Comparison of ENCODE assay signal across 38 cellular contexts in the genomic region with DNA sequence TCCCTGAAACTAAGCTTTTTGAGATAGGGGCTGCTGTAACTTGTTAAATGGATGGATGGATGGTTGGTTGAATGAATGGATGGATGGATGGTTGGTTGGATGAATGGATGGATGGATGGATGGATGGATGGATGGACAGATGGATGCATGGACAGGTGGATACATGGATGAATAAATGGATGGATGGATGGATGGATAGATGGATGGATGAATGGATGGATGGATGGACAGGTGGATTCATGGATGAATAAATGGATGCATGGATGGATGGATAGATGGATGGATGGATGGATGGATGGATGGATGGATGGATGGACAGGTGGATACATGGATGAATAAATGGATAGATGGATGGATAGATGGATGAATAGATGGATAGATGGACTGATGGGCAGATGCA. TPM values are rescaled to one million over a fixed set of nuclear protein-coding genes. Genes with fewer than 3 reads are reported as not detected.
"Had no signal": no experiment of that assay in that cellular context is flagged by ENCODE, and none has a peak within 500 bp of the region (broad histone marks: within the 10 kb centered on the region; RNA-seq: fewer than 3 reads in every experiment).

No MANE protein-coding gene starts in this region.

- H3K27me3 Mint-ChIP-seq: activated naive CD4-positive, alpha-beta T cell treated with anti-CD3 and anti-CD28 coated beads, Interleukin-2, amount 50 U/mL, for 24 hours; activated naive CD8-positive, alpha-beta T cell; activated naive CD8-positive, alpha-beta T cell treated with anti-CD3 and anti-CD28 coated beads, Interleukin-2, amount 50 U/mL, for 24 hours had no signal

- H3K4me1 ChIP-seq: ascending aorta had no signal

- H3K27ac Mint-ChIP-seq: activated CD4-positive, alpha-beta memory T cell treated with anti-CD3 and anti-CD28 coated beads, Interleukin-2, amount 10 ng/mL, durations not matched to agents 7 days and 5 days; activated CD4-positive, alpha-beta T cell treated with anti-CD3 and anti-CD28 coated beads for 36 hours; activated CD4-positive, alpha-beta T cell treated with anti-CD3 and anti-CD28 coated beads, Interleukin-2, amount 10 ng/mL, durations not matched to agents 7 days and 5 days; activated CD8-positive, alpha-beta memory T cell treated with anti-CD3 and anti-CD28 coated beads, Interleukin-2, amount 10 ng/mL, durations not matched to agents 7 days and 5 days; activated CD8-positive, alpha-beta T cell treated with anti-CD3 and anti-CD28 coated beads, Interleukin-2, amount 10 ng/mL, durations not matched to agents 7 days and 5 days; activated naive CD4-positive, alpha-beta T cell treated with anti-CD3 and anti-CD28 coated beads, Interleukin-2, amount 10 ng/mL, durations not matched to agents 7 days and 5 days; activated naive CD4-positive, alpha-beta T cell treated with anti-CD3 and anti-CD28 coated beads, Interleukin-2, amount 50 U/mL, for 24 hours; activated naive CD8-positive, alpha-beta T cell; activated naive CD8-positive, alpha-beta T cell treated with anti-CD3 and anti-CD28 coated beads, Interleukin-2, amount 10 ng/mL, durations not matched to agents 7 days and 5 days; activated naive CD8-positive, alpha-beta T cell treated with anti-CD3 and anti-CD28 coated beads, Interleukin-2, amount 50 U/mL, for 24 hours; activated T-cell treated with anti-CD3 and anti-CD28 coated beads, Interleukin-2, amount 50 U/mL, for 24 hours; activated T-helper 2 cell treated with anti-CD3 and anti-CD28 coated beads, Interferon-gamma antibody, Interleukin-2, Interleukin-4, amounts not matched to agents 10 μg/mL and 5 μg/mL and 100 μg/mL, durations not matched to agents 14 hours and 24 hours and 36 hours; brain; T-helper 17 cell; WTC11 had no signal

- H3K36me3 Mint-ChIP-seq: activated CD8-positive, alpha-beta memory T cell treated with anti-CD3 and anti-CD28 coated beads, Interleukin-2, amount 10 ng/mL, durations not matched to agents 7 days and 5 days; activated naive CD4-positive, alpha-beta T cell treated with anti-CD3 and anti-CD28 coated beads, Interleukin-2, amount 10 ng/mL, durations not matched to agents 7 days and 5 days; activated naive CD4-positive, alpha-beta T cell treated with anti-CD3 and anti-CD28 coated beads, Interleukin-2, amount 50 U/mL, for 24 hours; activated naive CD8-positive, alpha-beta T cell; activated naive CD8-positive, alpha-beta T cell treated with anti-CD3 and anti-CD28 coated beads, Interleukin-2, amount 10 ng/mL, durations not matched to agents 7 days and 5 days; brain; WTC11 had no signal

- H3K4me1 Mint-ChIP-seq: activated CD4-positive, alpha-beta memory T cell treated with anti-CD3 and anti-CD28 coated beads, Interleukin-2, amount 10 ng/mL, durations not matched to agents 7 days and 5 days; activated CD4-positive, alpha-beta T cell treated with anti-CD3 and anti-CD28 coated beads for 36 hours; activated CD4-positive, alpha-beta T cell treated with anti-CD3 and anti-CD28 coated beads, Interleukin-2, amount 10 ng/mL, durations not matched to agents 7 days and 5 days; activated CD8-positive, alpha-beta memory T cell treated with anti-CD3 and anti-CD28 coated beads, Interleukin-2, amount 10 ng/mL, durations not matched to agents 7 days and 5 days; activated naive CD4-positive, alpha-beta T cell treated with anti-CD3 and anti-CD28 coated beads, Interleukin-2, amount 10 ng/mL, durations not matched to agents 7 days and 5 days; activated naive CD4-positive, alpha-beta T cell treated with anti-CD3 and anti-CD28 coated beads, Interleukin-2, amount 50 U/mL, for 24 hours; activated naive CD8-positive, alpha-beta T cell treated with anti-CD3 and anti-CD28 coated beads, Interleukin-2, amount 10 ng/mL, durations not matched to agents 7 days and 5 days; activated naive CD8-positive, alpha-beta T cell treated with anti-CD3 and anti-CD28 coated beads, Interleukin-2, amount 50 U/mL, for 24 hours; brain; central memory CD8-positive, alpha-beta T cell had no signal

- H3K27me3 ChIP-seq: ascending aorta, cardiac muscle cell had no signal

- H3K9me3 ChIP-seq: ascending aorta had no signal

- H3K27ac ChIP-seq: ascending aorta, cardiac muscle cell, WERI-Rb-1 had no signal

- ATAC-seq: activated CD4-positive, alpha-beta T cell treated with anti-CD3 and anti-CD28 coated beads for 36 hours; activated CD4-positive, CD25-positive, alpha-beta regulatory T cell treated with anti-CD3 and anti-CD28 coated beads, Interleukin-2, amount 50 U/mL, for 24 hours; activated CD8-positive, alpha-beta memory T cell treated with anti-CD3 and anti-CD28 coated beads, Interleukin-2, amount 10 ng/mL, durations not matched to agents 7 days and 5 days; activated CD8-positive, alpha-beta T cell treated with anti-CD3 and anti-CD28 coated beads, Interleukin-2, amount 10 ng/mL, durations not matched to agents 7 days and 5 days; activated naive CD8-positive, alpha-beta T cell treated with anti-CD3 and anti-CD28 coated beads, Interleukin-2, amount 50 U/mL, for 24 hours; T-helper 17 cell; WTC11 had no signal

- FAIRE-seq: bronchial epithelial cell had no signal

- H3K36me3 ChIP-seq: ascending aorta, cardiac muscle cell, WERI-Rb-1 had no signal

- H3K4me3 ChIP-seq: ascending aorta, cardiac muscle cell had no signal

- H3K9me3 Mint-ChIP-seq: activated CD4-positive, alpha-beta memory T cell treated with anti-CD3 and anti-CD28 coated beads, Interleukin-2, amount 10 ng/mL, durations not matched to agents 7 days and 5 days; activated CD4-positive, alpha-beta T cell treated with anti-CD3 and anti-CD28 coated beads, Interleukin-2, amount 10 ng/mL, durations not matched to agents 7 days and 5 days; activated naive CD4-positive, alpha-beta T cell treated with anti-CD3 and anti-CD28 coated beads, Interleukin-2, amount 10 ng/mL, durations not matched to agents 7 days and 5 days; activated naive CD4-positive, alpha-beta T cell treated with anti-CD3 and anti-CD28 coated beads, Interleukin-2, amount 50 U/mL, for 24 hours; activated naive CD8-positive, alpha-beta T cell treated with anti-CD3 and anti-CD28 coated beads, Interleukin-2, amount 10 ng/mL, durations not matched to agents 7 days and 5 days; activated naive CD8-positive, alpha-beta T cell treated with anti-CD3 and anti-CD28 coated beads, Interleukin-2, amount 50 U/mL, for 24 hours; activated T-cell treated with anti-CD3 and anti-CD28 coated beads, Interleukin-2, amount 50 U/mL, for 24 hours; activated T-helper 2 cell treated with anti-CD3 and anti-CD28 coated beads, Interferon-gamma antibody, Interleukin-2, Interleukin-4, amounts not matched to agents 10 μg/mL and 5 μg/mL and 100 μg/mL, durations not matched to agents 14 hours and 24 hours and 36 hours; central memory CD8-positive, alpha-beta T cell; WTC11 had no signal

- H3K4me3 Mint-ChIP-seq: activated CD4-positive, alpha-beta memory T cell treated with anti-CD3 and anti-CD28 coated beads, Interleukin-2, amount 10 ng/mL, durations not matched to agents 7 days and 5 days; activated CD4-positive, alpha-beta T cell treated with anti-CD3 and anti-CD28 coated beads for 36 hours; activated CD4-positive, alpha-beta T cell treated with anti-CD3 and anti-CD28 coated beads, Interleukin-2, amount 10 ng/mL, durations not matched to agents 7 days and 5 days; activated CD8-positive, alpha-beta memory T cell treated with anti-CD3 and anti-CD28 coated beads, Interleukin-2, amount 10 ng/mL, durations not matched to agents 7 days and 5 days; activated CD8-positive, alpha-beta T cell treated with anti-CD3 and anti-CD28 coated beads, Interleukin-2, amount 10 ng/mL, durations not matched to agents 7 days and 5 days; activated naive CD4-positive, alpha-beta T cell treated with anti-CD3 and anti-CD28 coated beads, Interleukin-2, amount 10 ng/mL, durations not matched to agents 7 days and 5 days; activated naive CD4-positive, alpha-beta T cell treated with anti-CD3 and anti-CD28 coated beads, Interleukin-2, amount 50 U/mL, for 24 hours; activated naive CD8-positive, alpha-beta T cell; activated naive CD8-positive, alpha-beta T cell treated with anti-CD3 and anti-CD28 coated beads, Interleukin-2, amount 10 ng/mL, durations not matched to agents 7 days and 5 days; activated naive CD8-positive, alpha-beta T cell treated with anti-CD3 and anti-CD28 coated beads, Interleukin-2, amount 50 U/mL, for 24 hours; activated T-cell treated with anti-CD3 and anti-CD28 coated beads, Interleukin-2, amount 50 U/mL, for 24 hours; central memory CD8-positive, alpha-beta T cell; T-helper 17 cell; WTC11 had no signal

- DNase-seq: activated CD4-positive, alpha-beta memory T cell treated with anti-CD3 and anti-CD28 coated beads, Interleukin-2, amount 10 ng/mL, durations not matched to agents 7 days and 5 days; activated CD4-positive, alpha-beta T cell treated with anti-CD3 and anti-CD28 coated beads for 1 hour; activated CD4-positive, alpha-beta T cell treated with anti-CD3 and anti-CD28 coated beads for 36 hours; activated CD4-positive, alpha-beta T cell treated with anti-CD3 and anti-CD28 coated beads for 48 hours; activated CD4-positive, alpha-beta T cell treated with anti-CD3 and anti-CD28 coated beads, Interleukin-2, amount 10 ng/mL, durations not matched to agents 7 days and 5 days; activated CD4-positive, alpha-beta T cell treated with anti-CD3 and anti-CD28 coated beads, Interleukin-2, amount 50 U/mL, for 48 hours; activated CD4-positive, CD25-positive, alpha-beta regulatory T cell; activated CD8-positive, alpha-beta memory T cell treated with anti-CD3 and anti-CD28 coated beads for 24 hours; activated CD8-positive, alpha-beta memory T cell treated with anti-CD3 and anti-CD28 coated beads, Interleukin-2, amount 10 ng/mL, durations not matched to agents 7 days and 5 days; activated CD8-positive, alpha-beta memory T cell treated with anti-CD3 and anti-CD28 coated beads, Interleukin-2, amount 50 U/mL, for 48 hours; activated CD8-positive, alpha-beta T cell treated with anti-CD3 and anti-CD28 coated beads, Interleukin-2, amount 10 ng/mL, durations not matched to agents 7 days and 5 days; activated effector memory CD4-positive, alpha-beta T cell treated with Interleukin-2 at 50 U/mL for 16 hours; activated gamma-delta T cell; activated naive CD4-positive, alpha-beta T cell treated with anti-CD3 and anti-CD28 coated beads, Interleukin-2, amount 10 ng/mL, durations not matched to agents 7 days and 5 days; activated naive CD4-positive, alpha-beta T cell treated with Interleukin-2 at 50 U/mL for 16 hours; activated naive CD8-positive, alpha-beta T cell treated with anti-CD3 and anti-CD28 coated beads, Interleukin-2, amount 10 ng/mL, durations not matched to agents 7 days and 5 days; activated naive CD8-positive, alpha-beta T cell treated with anti-CD3 and anti-CD28 coated beads, Interleukin-2, amount 50 U/mL, for 24 hours; activated T-cell treated with anti-CD3 and anti-CD28 coated beads, Interleukin-2, amount 50 U/mL, for 24 hours; activated T-cell treated with anti-CD3 and anti-CD28 coated beads, Interleukin-2, amount 50 U/mL, for 48 hours; amygdala; anterior cingulate cortex; caudate nucleus; T-helper 17 cell; T1000; WERI-Rb-1 had no signal

RNA-seq across cellular contexts. Expression of a gene that starts 26.9 kb away (rescaled TPM):
- total RNA-seq: activated CD4-positive, alpha-beta memory T cell treated with anti-CD3 and anti-CD28 coated beads, Interleukin-2, amount 10 ng/mL, durations not matched to agents 7 days and 5 days; activated CD4-positive, alpha-beta T cell treated with anti-CD3 and anti-CD28 coated beads for 36 hours; activated CD4-positive, alpha-beta T cell treated with anti-CD3 and anti-CD28 coated beads, Interleukin-2, amount 10 ng/mL, durations not matched to agents 7 days and 5 days; activated CD8-positive, alpha-beta memory T cell treated with anti-CD3 and anti-CD28 coated beads, Interleukin-2, amount 10 ng/mL, durations not matched to agents 7 days and 5 days; activated CD8-positive, alpha-beta T cell treated with anti-CD3 and anti-CD28 coated beads, Interleukin-2, amount 10 ng/mL, durations not matched to agents 7 days and 5 days; activated naive CD8-positive, alpha-beta T cell treated with anti-CD3 and anti-CD28 coated beads, Interleukin-2, amount 10 ng/mL, durations not matched to agents 7 days and 5 days; activated T-helper 2 cell treated with anti-CD3 and anti-CD28 coated beads, Interferon-gamma antibody, Interleukin-2, Interleukin-4, amounts not matched to agents 10 μg/mL and 5 μg/mL and 100 μg/mL, durations not matched to agents 14 hours and 24 hours and 36 hours; T-helper 1 cell treated with Interleukin-12 subunit alpha and Interleukin-12 subunit beta and Interleukin-4 antibody, amounts not matched to agents 30 ng/mL and 1 ng/mL, for 36 hours; T-helper 17 cell; T-helper 2 cell treated with Interferon-gamma antibody and Interleukin-4, amounts not matched to agents 100 ng/mL and 5 ng/mL, for 36 hours had no signal
- polyA plus RNA-seq: cardiac muscle cell had no signal

RNA-seq across cellular contexts. Expression of a gene that starts 57.9 kb away (rescaled TPM):
- total RNA-seq: activated CD4-positive, alpha-beta memory T cell treated with anti-CD3 and anti-CD28 coated beads, Interleukin-2, amount 10 ng/mL, durations not matched to agents 7 days and 5 days; activated CD4-positive, alpha-beta T cell treated with anti-CD3 and anti-CD28 coated beads for 36 hours; activated CD4-positive, alpha-beta T cell treated with anti-CD3 and anti-CD28 coated beads, Interleukin-2, amount 10 ng/mL, durations not matched to agents 7 days and 5 days; activated CD8-positive, alpha-beta T cell treated with anti-CD3 and anti-CD28 coated beads, Interleukin-2, amount 10 ng/mL, durations not matched to agents 7 days and 5 days; activated T-helper 2 cell treated with anti-CD3 and anti-CD28 coated beads, Interferon-gamma antibody, Interleukin-2, Interleukin-4, amounts not matched to agents 10 μg/mL and 5 μg/mL and 100 μg/mL, durations not matched to agents 14 hours and 24 hours and 36 hours; ascending aorta; cardiac muscle cell; cerebellum; T-helper 1 cell treated with Interleukin-12 subunit alpha and Interleukin-12 subunit beta and Interleukin-4 antibody, amounts not matched to agents 30 ng/mL and 1 ng/mL, for 36 hours; T-helper 17 cell; T-helper 2 cell treated with Interferon-gamma antibody and Interleukin-4, amounts not matched to agents 100 ng/mL and 5 ng/mL, for 36 hours had no signal
- polyA plus RNA-seq: cardiac muscle cell had no signal
